Comparison of ENCODE assay signal across 8 cellular contexts in the genomic region with DNA sequence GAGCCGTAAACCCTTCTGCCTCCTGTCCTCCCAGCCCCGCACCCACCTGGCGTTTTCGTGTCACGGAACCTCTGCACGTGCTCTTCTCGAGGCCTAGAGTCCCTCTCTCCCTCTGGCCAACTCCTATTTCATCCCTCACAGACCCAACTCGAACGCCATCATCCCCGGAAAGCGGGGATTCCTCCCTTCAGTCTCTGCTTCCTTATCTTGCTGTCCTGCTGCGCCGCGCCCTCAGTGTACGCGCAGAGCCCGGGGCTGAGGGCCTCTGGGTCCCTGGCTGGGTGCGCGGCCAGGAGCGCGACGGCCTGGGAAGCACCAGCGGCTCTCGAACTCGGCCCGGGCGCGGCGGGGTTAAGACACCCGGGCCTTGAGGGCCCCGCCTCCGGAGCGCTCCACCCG. TPM values are rescaled to one million over a fixed set of nuclear protein-coding genes. Genes with fewer than 3 reads are reported as not detected.
DNase-seq lines count a peak whose midpoint lies in the region; ATAC-seq, FAIRE-seq and TF ChIP-seq lines count a peak whose summit lies in the region.

No MANE protein-coding gene starts in this region.

- peaks cover 4% of the 10 kb centered on the region for H3K36me3 Mint-ChIP-seq in neural progenitor cell

- no peaks in the 10 kb centered on the region for H3K9me3 Mint-ChIP-seq in neural progenitor cell

- H3K27ac Mint-ChIP-seq in neural progenitor cell = peak overlapping the region; percentile 87

- H3K79me2 ChIP-seq in neural progenitor cell (ENCODE audit: low read depth) = peaks cover 4% of the 10 kb centered on the region

- peak overlapping the region; percentile 99 for H2AFZ ChIP-seq in neural progenitor cell (replicated peaks)

- peak overlapping the region; percentile 99 for H3K27ac ChIP-seq in neural progenitor cell

- peaks cover 9% of the 10 kb centered on the region for H3K27me3 Mint-ChIP-seq in neural progenitor cell (ENCODE audit: insufficient read depth, low read depth)

- H4K20me1 ChIP-seq in neural progenitor cell (ENCODE audit: low read depth) = no peaks in the 10 kb centered on the region

- H3K4me2 ChIP-seq in neural progenitor cell = peak overlapping the region; percentile 85

- H3K9ac ChIP-seq in neural progenitor cell = peak overlapping the region; percentile 96

- peaks cover 31% of the 10 kb centered on the region for H3K4me1 Mint-ChIP-seq in neural progenitor cell

- peak; percentile 49 for ATAC-seq in HG03175 (IDR thresholded peaks at IDR 0.05; ENCODE audit: unreplicated experiment)

- H3K27me3 ChIP-seq in neural progenitor cell = no peaks in the 10 kb centered on the region

- peak overlapping the region; percentile 94 for H3K4me3 Mint-ChIP-seq in neural progenitor cell

- FAIRE-seq in D721Med (lab: Jason Lieb, UNC) = no peak

- H3K36me3 ChIP-seq in neural progenitor cell = no peaks in the 10 kb centered on the region

- DNase-seq in D721Med (ENCODE audit: insufficient read length, low spot score) = peak; percentile 72
- DNase-seq in GM19238 (ENCODE audit: insufficient read length, low spot score) = peak; percentile 84
- peak; percentile 57 for DNase-seq in NCI-H345 treated with DMSO at 0.1 percent for 48 hours (lab: John Stamatoyannopoulos, UW; ENCODE audit: unreplicated experiment)
- peak; percentile 82 to 86 for DNase-seq in activated CD4-positive, alpha-beta T cell treated with anti-CD3 and anti-CD28 coated beads, Interleukin-2, amount 50 U/mL, for 48 hours
- DNase-seq in fibroblast of the aortic adventitia (ENCODE audit: low read depth) = no peak
- peak; percentile 82 for DNase-seq in neural progenitor cell (ENCODE audit: low spot score)
- no peak for DNase-seq in ureter (ENCODE audit: low spot score)

- H3K4me1 ChIP-seq in neural progenitor cell = peaks cover 15% of the 10 kb centered on the region

- no peak for TF ChIP-seq CTCF in D721Med (IDR thresholded peaks at IDR 0.05; ENCODE audit: insufficient read depth, missing control alignments)
- no peak for TF ChIP-seq CTCF in fibroblast of the aortic adventitia (IDR thresholded peaks at IDR 0.05; ENCODE audit: insufficient read depth, low read length)
- no peak for TF ChIP-seq CTCF in neural progenitor cell (IDR thresholded peaks at IDR 0.05)

- H3K4me3 ChIP-seq in fibroblast of the aortic adventitia (ENCODE audit: low read depth, low read length) (peak overlapping the region; percentile 74), neural progenitor cell (peak overlapping the region; percentile 89)

- peaks cover 16% of the 10 kb centered on the region for H3F3A ChIP-seq in neural progenitor cell (ENCODE audit: low read depth)

- H3K9me3 ChIP-seq in neural progenitor cell (ENCODE audit: low read depth) = no peaks in the 10 kb centered on the region

RNA-seq across cellular contexts. Expression of gene ATG16L2, which starts 0.5 kb away (rescaled TPM):
- total RNA-seq in fibroblast of the aortic adventitia (ENCODE audit: low replicate concordance) (9.1 and 12.4 TPM in 2 replicates), neural progenitor cell (ENCODE audit: low replicate concordance) (20.5 and 38.0 TPM in 2 replicates), ureter (39.7 TPM)

RNA-seq across cellular contexts. Expression of gene STARD10, which starts 19.9 kb away (rescaled TPM):
- total RNA-seq in fibroblast of the aortic adventitia (ENCODE audit: low replicate concordance) (21.4 and 33.3 TPM in 2 replicates), neural progenitor cell (ENCODE audit: low replicate concordance) (13.0 and 17.7 TPM in 2 replicates), ureter (66.7 TPM)

Comparison
In these comparisons a context has a peak if more than half of its experiments do, and no peak if none do; other contexts are left out.
1. DNase-seq: peak in D721Med (single experiment), GM19238 (single experiment), NCI-H345 treated with DMSO at 0.1 percent for 48 hours (single experiment), activated CD4-positive, alpha-beta T cell treated with anti-CD3 and anti-CD28 coated beads, Interleukin-2, amount 50 U/mL, for 48 hours (2 of 2) and neural progenitor cell (single experiment); none in fibroblast of the aortic adventitia (single experiment) and ureter (single experiment).